In genomic region chr9:89318123-89319014, GRCh38 we compare ENCODE assay signal across 8 cellular contexts. TPM values are rescaled to one million over a fixed set of nuclear protein-coding genes. Genes with fewer than 3 reads are reported as not detected.
DNase-seq lines count a peak whose midpoint lies in the region; ATAC-seq, FAIRE-seq and TF ChIP-seq lines count a peak whose summit lies in the region.

SECISBP2 (plus strand) TSS chr9:89318500; CDS start chr9:89318577, 77 bp downstream.

- peaks cover 64% of the 10 kb centered on the region for H3K79me2 ChIP-seq in OCI-LY1 (ENCODE audit: insufficient read depth, low read length)

- H3K9ac ChIP-seq in OCI-LY1 (ENCODE audit: low read length): peak within 1 kb of the TSS; percentile 97

- DNase-seq in DMS 273 treated with DMSO at 0.1 percent for 48 hours (lab: John Stamatoyannopoulos, UW): peak; percentile 91
- peak; percentile 75 for DNase-seq in HuH-7 (ENCODE audit: low spot score)
- peak; percentile 96 for DNase-seq in activated CD8-positive, alpha-beta memory T cell treated with anti-CD3 and anti-CD28 coated beads, Interleukin-2, amount 50 U/mL, for 4 hours
- DNase-seq in mesothelial cell of epicardium (ENCODE audit: low spot score in 2 of 2, unreplicated experiment in 2 of 2): peak; percentile 91 to 96
- DNase-seq in stimulated activated CD8-positive, alpha-beta memory T cell treated with anti-CD3 and anti-CD28 coated beads, Interleukin-15, amount 100 ng/mL, for 48 hours (ENCODE audit: low read depth in 2 of 2): peak; percentile 93 to 95

- H3K36me3 ChIP-seq in OCI-LY1 (ENCODE audit: insufficient read depth, low read length): peaks cover 71% of the 10 kb centered on the region

- FAIRE-seq in endometrium (lab: Jason Lieb, UNC): peak; percentile 94

- H3K27ac ChIP-seq in OCI-LY1 (ENCODE audit: low read depth, low read length, poor library complexity, severe bottlenecking): peak within 1 kb of the TSS; percentile 92

- peaks cover 22% of the 10 kb centered on the region for H3F3A ChIP-seq in OCI-LY1 (ENCODE audit: insufficient read depth, low read length)

- H3K27me3 ChIP-seq in OCI-LY1 (ENCODE audit: insufficient read depth, low read length): no peaks in the 10 kb centered on the region

- peak; percentile 88 for ATAC-seq in GM21515 (IDR thresholded peaks at IDR 0.05; ENCODE audit: unreplicated experiment)

- TF ChIP-seq CTCF in OCI-LY1 (IDR thresholded peaks at IDR 0.05; ENCODE audit: low read length): no peak; the same call in 1 of the 2 replicates
- peak; percentile 57 for TF ChIP-seq CTCF in mesothelial cell of epicardium (IDR thresholded peaks at IDR 0.05; ENCODE audit: unreplicated experiment)

- H2AFZ ChIP-seq in OCI-LY1 (ENCODE audit: low read length): peak within 1 kb of the TSS; percentile 78; the same call in 1 of the 2 replicates

- H3K4me3 Mint-ChIP-seq in mesothelial cell of epicardium: peak within 1 kb of the TSS; percentile 80

- peaks cover 15% of the 10 kb centered on the region for H3K36me3 Mint-ChIP-seq in mesothelial cell of epicardium

- no peaks in the 10 kb centered on the region for H4K20me1 ChIP-seq in OCI-LY1 (ENCODE audit: insufficient read depth, low read length)

- H3K9me3 Mint-ChIP-seq in mesothelial cell of epicardium: no peaks in the 10 kb centered on the region

- H3K9me3 ChIP-seq in OCI-LY1 (ENCODE audit: low read length): no peaks in the 10 kb centered on the region

- peak within 1 kb of the TSS; percentile 99 for H3K4me2 ChIP-seq in OCI-LY1 (ENCODE audit: low read length)

- H3K9me2 ChIP-seq in OCI-LY1 (ENCODE audit: low read depth, low read length): no peaks in the 10 kb centered on the region

- peak within 1 kb of the TSS; percentile 98 for H3K27ac Mint-ChIP-seq in mesothelial cell of epicardium

- no peaks in the 10 kb centered on the region for H3K27me3 Mint-ChIP-seq in mesothelial cell of epicardium (ENCODE audit: low read depth)

- peaks cover 59% of the 10 kb centered on the region for H3K4me1 Mint-ChIP-seq in mesothelial cell of epicardium

- peak within 1 kb of the TSS; percentile 76 for H3K4me3 ChIP-seq in OCI-LY1 (ENCODE audit: low read depth, low read length, poor library complexity, severe bottlenecking)

- peaks cover 72% of the 10 kb centered on the region for H3K4me1 ChIP-seq in OCI-LY1 (ENCODE audit: insufficient read depth, low read length, severe bottlenecking)

RNA-seq across cellular contexts. Expression of gene SECISBP2, which starts in this region (rescaled TPM):
- 71.3 to 78.0 TPM (median 75.2 TPM) in 3 replicates for total RNA-seq in mesothelial cell of epicardium

Comparison
In these comparisons a context has a peak if more than half of its experiments do, and no peak if none do; other contexts are left out.
1. Peak in every context shown above with its lines: DNase-seq, ATAC-seq, H3K4me3 ChIP-seq and H3K27ac ChIP-seq.